8 cellular contexts compared by ENCODE assay signal in the genomic region with DNA sequence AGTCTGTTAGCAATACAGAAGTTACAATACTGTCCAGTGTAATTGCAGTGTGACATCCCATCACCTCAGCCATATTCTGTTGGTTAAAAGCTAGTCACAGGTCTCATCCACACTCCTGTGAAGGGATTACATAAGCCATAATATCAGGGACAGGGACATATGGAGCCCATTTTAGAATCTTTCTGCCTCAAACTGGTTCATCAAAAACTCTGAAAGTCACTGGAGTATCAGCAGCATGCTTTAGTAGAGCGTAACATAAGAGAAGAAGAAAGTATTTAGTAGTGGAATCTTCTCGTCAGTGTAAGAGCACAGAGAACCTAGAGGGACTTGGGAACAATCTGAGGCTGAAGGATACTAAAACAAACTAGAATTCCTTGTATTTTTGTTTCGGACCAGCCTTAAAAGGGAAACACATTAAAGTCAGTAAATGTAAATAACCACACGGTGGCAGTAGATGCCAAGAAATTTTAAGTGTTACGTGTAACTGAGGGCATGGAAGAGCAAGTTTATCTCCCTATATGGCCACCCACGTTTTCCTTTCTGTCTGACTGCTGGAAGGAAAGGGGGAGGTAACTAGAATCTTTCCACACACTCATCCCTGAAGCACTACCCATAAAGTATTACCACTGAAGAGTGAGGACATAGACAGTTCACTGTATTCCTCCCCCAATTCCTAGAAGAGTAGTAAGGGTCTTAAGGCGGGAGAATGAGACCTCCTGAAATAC. TPM values are rescaled to one million over a fixed set of nuclear protein-coding genes. Genes with fewer than 3 reads are reported as not detected.
DNase-seq lines count a peak whose midpoint lies in the region; ATAC-seq, FAIRE-seq and TF ChIP-seq lines count a peak whose summit lies in the region.

No MANE protein-coding gene starts in this region.

- DNase-seq in Daoy (ENCODE audit: low read depth) (peak; percentile 90), NCI-H345 treated with DMSO at 0.1 percent for 48 hours (lab: John Stamatoyannopoulos, UW; ENCODE audit: unreplicated experiment) (peak; percentile 63), frontal cortex (ENCODE audit: low spot score in 2 of 2) (peak; percentile 44 to 67)
- DNase-seq in activated CD4-positive, alpha-beta memory T cell treated with anti-CD3 and anti-CD28 coated beads for 36 hours, result peak; percentile 22
- no peak for DNase-seq in activated CD8-positive, alpha-beta memory T cell treated with anti-CD3 and anti-CD28 coated beads, Interleukin-2, amount 50 U/mL, for 4 hours

- H3K36me3 ChIP-seq in neutrophil, result no peaks in the 10 kb centered on the region

- CTCF ChIA-PET in activated CD4-positive, alpha-beta memory T cell treated with anti-CD3 and anti-CD28 coated beads for 36 hours (lab: Charles Lee), result interaction anchor here (1.0 to 1.8 kb wide), 2 partner anchors 652 to 1060 kb away, joined by 3 to 8 read pairs; no protein-coding TSS in a partner anchor

- peaks cover 17% of the 10 kb centered on the region for H3K27me3 ChIP-seq in neutrophil

- peak overlapping the region; percentile 43 for H3K4me3 Mint-ChIP-seq in activated CD4-positive, alpha-beta memory T cell treated with anti-CD3 and anti-CD28 coated beads for 36 hours

- ATAC-seq in GM19467 (IDR thresholded peaks at IDR 0.05; ENCODE audit: unreplicated experiment), result peak; percentile 70
- ATAC-seq in HG03469 (IDR thresholded peaks at IDR 0.05; ENCODE audit: unreplicated experiment), result peak; percentile 89

- peaks cover 6 to 10% of the 10 kb centered on the region in 2 experiments for H3K4me1 ChIP-seq in neutrophil (ENCODE audit: control insufficient read depth in 1 of 2, insufficient read depth in 1 of 2, low read depth in 1 of 2, low read length in 1 of 2)

- intact Hi-C loops in activated CD4-positive, alpha-beta memory T cell treated with anti-CD3 and anti-CD28 coated beads for 36 hours (cut with micrococcal nuclease), result loop anchor here (1.0 to 5.0 kb wide), 9 partner anchors 42 to 1058 kb away; partner anchors contain the start of genes AGL and TRMT13

- no peak overlapping the region for H3K4me3 ChIP-seq in neutrophil (ENCODE audit: low read depth in 1 of 2, low read length in 1 of 2)

- POLR2A ChIA-PET in activated CD4-positive, alpha-beta memory T cell treated with anti-CD3 and anti-CD28 coated beads for 36 hours (lab: Charles Lee), result no interaction called here

- no peak overlapping the region for H3K27ac Mint-ChIP-seq in activated CD4-positive, alpha-beta memory T cell treated with anti-CD3 and anti-CD28 coated beads for 36 hours

- peak; percentile 66 for FAIRE-seq in frontal cortex (lab: Jason Lieb, UNC)

- peak; percentile 54 for TF ChIP-seq CTCF in neutrophil (IDR thresholded peaks at IDR 0.05)

- no peaks in the 10 kb centered on the region for H3K36me3 Mint-ChIP-seq in activated CD4-positive, alpha-beta memory T cell treated with anti-CD3 and anti-CD28 coated beads for 36 hours

- peaks cover 14% of the 10 kb centered on the region for H3K27me3 Mint-ChIP-seq in activated CD4-positive, alpha-beta memory T cell treated with anti-CD3 and anti-CD28 coated beads for 36 hours

- no peak overlapping the region for H3K27ac ChIP-seq in neutrophil

- H3K9me3 Mint-ChIP-seq in activated CD4-positive, alpha-beta memory T cell treated with anti-CD3 and anti-CD28 coated beads for 36 hours, result no peaks in the 10 kb centered on the region

- H3K9me3 ChIP-seq in neutrophil, result no peaks in the 10 kb centered on the region

- H3K4me1 Mint-ChIP-seq in activated CD4-positive, alpha-beta memory T cell treated with anti-CD3 and anti-CD28 coated beads for 36 hours (ENCODE audit: low read depth), result peaks cover 14% of the 10 kb centered on the region

RNA-seq across cellular contexts. Expression of gene AGL, which starts 41.6 kb away (rescaled TPM):
- 5.4 and 8.2 TPM in 2 replicates for total RNA-seq in Daoy (2014; rRNA removed; shearing (Covaris generic))
- 10 to 100 TPM; 19.0 to 19.7 TPM for total RNA-seq in activated CD4-positive, alpha-beta memory T cell treated with anti-CD3 and anti-CD28 coated beads for 36 hours
- total RNA-seq in frontal cortex, result 36.3 TPM

RNA-seq across cellular contexts. Expression of gene FRRS1, which starts 42.1 kb away (rescaled TPM):
- total RNA-seq in Daoy (2014; rRNA removed; shearing (Covaris generic)), result 9.4 and 9.8 TPM in 2 replicates
- under 1 TPM; 0.64 to 0.77 TPM for total RNA-seq in activated CD4-positive, alpha-beta memory T cell treated with anti-CD3 and anti-CD28 coated beads for 36 hours
- total RNA-seq in frontal cortex, result 2.4 TPM
